8 cellular contexts compared by ENCODE assay signal in genomic region chr13:52450012-52450792, GRCh38. TPM values are rescaled to one million over a fixed set of nuclear protein-coding genes. Genes with fewer than 3 reads are reported as not detected.
A peak's percentile ranks its signal among the peaks of the same experiment; 100 is the strongest.
DNase-seq lines count a peak whose midpoint lies in the region; ATAC-seq lines count a peak whose summit lies in the region.

VPS36 (minus strand) TSS chr13:52450634; CDS start chr13:52450594, 40 bp downstream.

- H3K4me3 Mint-ChIP-seq in memory B cell: peak within 1 kb of the TSS; percentile 97

- no peaks in the 10 kb centered on the region for H3K9me3 Mint-ChIP-seq in memory B cell

- peaks cover 16% of the 10 kb centered on the region for H3K4me1 ChIP-seq in effector memory CD4-positive, alpha-beta T cell (ENCODE audit: control insufficient read depth, insufficient read depth, low read length, poor library complexity, severe bottlenecking)

- H3K27me3 Mint-ChIP-seq in memory B cell: no peaks in the 10 kb centered on the region

- POLR2A ChIA-PET in activated CD8-positive, alpha-beta memory T cell treated with anti-CD3 and anti-CD28 coated beads for 36 hours (lab: Charles Lee): interaction anchor here (0.6 to 1.7 kb wide), 5 partner anchors 25 to 1310 kb away, joined by 3 to 6 read pairs (median 4); partner anchors contain the start of gene SUGT1

- ATAC-seq in GM19468 (IDR thresholded peaks at IDR 0.05; ENCODE audit: extremely low read depth, unreplicated experiment) (peak; percentile 56), memory B cell (ENCODE audit: low read depth) (peak; percentile 64)

- peaks cover 29% of the 10 kb centered on the region for H3K4me1 Mint-ChIP-seq in memory B cell

- H3K9me3 ChIP-seq in effector memory CD4-positive, alpha-beta T cell (ENCODE audit: control insufficient read depth, low read length): no peaks in the 10 kb centered on the region

- no peaks in the 10 kb centered on the region for H3K27me3 ChIP-seq in effector memory CD4-positive, alpha-beta T cell (replicated peaks; ENCODE audit: control insufficient read depth, insufficient read depth, low read length, poor library complexity, severe bottlenecking)

- H3K27ac Mint-ChIP-seq in memory B cell: peak within 1 kb of the TSS; percentile 93

- CTCF ChIA-PET in activated CD8-positive, alpha-beta memory T cell treated with anti-CD3 and anti-CD28 coated beads for 36 hours (lab: Charles Lee): interaction anchor here (0.6 to 1.8 kb wide), 24 partner anchors 9 to 253 kb away, joined by 3 to 9 read pairs (median 3); partner anchors contain the start of gene SUGT1

- DNase-seq in COLO829 (ENCODE audit: low spot score) (peak; percentile 71), HT-29 (ENCODE audit: low spot score) (peak; percentile 99), memory B cell (ENCODE audit: low spot score in 2 of 2) (peak; percentile 97 to 98)
- DNase-seq in NK-92 treated with Interleukin-12 subunit alpha and Interleukin-12 subunit beta, amount 100 ng/mL, for 24 hours (lab: John Stamatoyannopoulos, UW): peak; percentile 93
- DNase-seq in effector memory CD4-positive, alpha-beta T cell: peak; percentile 86 to 91 (median 89)
- peak; percentile 90 for DNase-seq in stimulated activated CD8-positive, alpha-beta memory T cell treated with anti-CD3 and anti-CD28 coated beads, Interleukin-12 subunit alpha, Interleukin-12 subunit beta, amount 100 ng/mL, for 24 hours (ENCODE audit: extremely low read depth)

- H3K36me3 Mint-ChIP-seq in memory B cell: peaks cover 1% of the 10 kb centered on the region

- H3K4me3 ChIP-seq in effector memory CD4-positive, alpha-beta T cell (ENCODE audit: insufficient read depth, low read depth, low read length, poor library complexity, severe bottlenecking): peak within 1 kb of the TSS; percentile 96

- peak within 1 kb of the TSS; percentile 80 for H3K27ac ChIP-seq in effector memory CD4-positive, alpha-beta T cell (ENCODE audit: insufficient read depth, low read length, poor library complexity, severe bottlenecking)

- no peaks in the 10 kb centered on the region for H3K36me3 ChIP-seq in effector memory CD4-positive, alpha-beta T cell (ENCODE audit: control insufficient read depth, insufficient read depth, low read length)

RNA-seq across cellular contexts. Expression of gene VPS36, which starts in this region (rescaled TPM):
- total RNA-seq in HT-29 (2014; rRNA removed; shearing (Covaris generic)): 30.6 and 32.8 TPM in 2 replicates
- total RNA-seq in activated CD8-positive, alpha-beta memory T cell treated with anti-CD3 and anti-CD28 coated beads for 36 hours: 10 to 100 TPM; 33.5 to 36.5 TPM

Comparison
In these comparisons a context has a peak if more than half of its experiments do, and no peak if none do; other contexts are left out.
1. Peak in every context shown above with its lines: DNase-seq, ATAC-seq, H3K4me3 ChIP-seq and H3K27ac ChIP-seq.